8 cellular contexts compared by ENCODE assay signal in genomic region chr11:68843703-68844312, GRCh38. TPM values are rescaled to one million over a fixed set of nuclear protein-coding genes. Genes with fewer than 3 reads are reported as not detected.
DNase-seq lines count a peak whose midpoint lies in the region; ATAC-seq and TF ChIP-seq lines count a peak whose summit lies in the region.

No MANE protein-coding gene starts in this region.

- TF ChIP-seq POLR2A in transverse colon (IDR thresholded peaks at IDR 0.05), result peak; percentile 32

- peak; percentile 90 for DNase-seq in NCI-H526 treated with DMSO at 0.1 percent for 48 hours (lab: John Stamatoyannopoulos, UW)
- DNase-seq in activated CD8-positive, alpha-beta memory T cell treated with anti-CD3 and anti-CD28 coated beads for 24 hours, result peak; percentile 88
- DNase-seq in neural crest cell (ENCODE audit: low read depth, low spot score), result no peak
- DNase-seq in transverse colon, result peak; percentile 95

- H3K27ac ChIP-seq in esophagus (ENCODE audit: low read depth in 2 of 2, low read length in 1 of 2) (peak overlapping the region; percentile 23 to 34), transverse colon (peak overlapping the region; percentile 74 to 99 (median 94))

- 10 to 14% methylated on average over 54 of the region's 54 CpGs for WGBS in esophagus, 2 donors
- 5% methylated on average over 51 of the region's 54 CpGs; no CpG with 5 or more reads in 1 of the 2 donors for WGBS in transverse colon (ENCODE audit: low coverage in 1 of 2), 2 donors

- peaks cover 20% of the 10 kb centered on the region for H3K4me1 Mint-ChIP-seq in neural crest cell

- H3K36me3 ChIP-seq in esophagus (ENCODE audit: control insufficient read depth in 2 of 2, insufficient read depth in 2 of 2, low read length in 1 of 2) (no peaks in the 10 kb centered on the region), transverse colon (no peaks in the 10 kb centered on the region)

- TF ChIP-seq CTCF in GM12873 (IDR thresholded peaks at IDR 0.05; ENCODE audit: insufficient read depth, low read depth, low read length, missing control alignments) (peak; percentile 67), neural crest cell (conservative IDR thresholded peaks at IDR 0.05) (peak; percentile 63), transverse colon (IDR thresholded peaks at IDR 0.05) (peak; percentile 66 to 96 (median 71))

- TF ChIP-seq EP300 in transverse colon (IDR thresholded peaks at IDR 0.05; ENCODE audit: low read depth), result no peak

- peak overlapping the region; percentile 54 for H3K4me3 Mint-ChIP-seq in neural crest cell

- peaks cover 89% of the 10 kb centered on the region for H3K27me3 Mint-ChIP-seq in neural crest cell (ENCODE audit: low read depth)

- no peak overlapping the region for H3K27ac Mint-ChIP-seq in neural crest cell (ENCODE audit: unreplicated experiment)

- no peaks in the 10 kb centered on the region for H3K27me3 ChIP-seq in esophagus (ENCODE audit: control insufficient read depth in 1 of 2, insufficient read depth in 2 of 2, low read length in 2 of 2)
- no peaks in the 10 kb centered on the region for H3K27me3 ChIP-seq in transverse colon

- H3K36me3 Mint-ChIP-seq in neural crest cell (ENCODE audit: low read depth), result no peaks in the 10 kb centered on the region

- peak overlapping the region; percentile 36 to 49 for H3K4me3 ChIP-seq in esophagus (ENCODE audit: low read depth in 1 of 2, low read length in 2 of 2)
- peak overlapping the region; percentile 4 to 91 (median 32) for H3K4me3 ChIP-seq in transverse colon

- in situ Hi-C loops in transverse colon (cut with MboI; ENCODE audit: low pct_ligation_motif_present in 1 of 4, low pct_unique_long_range_greater_than_20kb in 1 of 4, low sequenced_read_pairs in 3 of 4), result no loop called here

- H3K9me3 ChIP-seq in esophagus (ENCODE audit: control insufficient read depth in 2 of 2, insufficient read depth in 1 of 2, low read depth in 1 of 2, low read length in 1 of 2), result no peaks in the 10 kb centered on the region
- H3K9me3 ChIP-seq in transverse colon, result no peaks in the 10 kb centered on the region

- ATAC-seq in HG03039 (IDR thresholded peaks at IDR 0.05; ENCODE audit: unreplicated experiment) (peak; percentile 35), HG03045 (IDR thresholded peaks at IDR 0.05; ENCODE audit: unreplicated experiment) (no peak)

- H3K9me3 Mint-ChIP-seq in neural crest cell, result no peaks in the 10 kb centered on the region

- H3K4me1 ChIP-seq in esophagus (ENCODE audit: control insufficient read depth in 2 of 2, insufficient read depth in 2 of 2, low read length in 1 of 2) (peaks cover 3 to 16% of the 10 kb centered on the region in 2 donors), transverse colon (peaks cover 12 to 44% (median 37%) of the 10 kb centered on the region in 4 donors)

- intact Hi-C loops in transverse colon (cut with DNase I; ENCODE audit: low total_unique reads), result no loop called here

RNA-seq across cellular contexts. Expression of gene CPT1A, which starts 2.1 kb away (rescaled TPM):
- polyA plus RNA-seq in esophagus, result 10 to 100 TPM in 1 of 2 donors, 1 to 10 TPM in 1; 8.4 to 13.8 TPM
- 0.48 and 0.54 TPM in 2 replicates for total RNA-seq in neural crest cell
- 100 to 1,000 TPM in 3 of 4 donors, 10 to 100 TPM in 1; 98.9 to 263 (median 177) TPM for total RNA-seq in transverse colon

RNA-seq across cellular contexts. Expression of gene MRPL21, which starts 59.8 kb away (rescaled TPM):
- polyA plus RNA-seq in esophagus, result 10 to 100 TPM; 63.0 to 77.6 TPM
- 64.4 and 69.0 TPM in 2 replicates for total RNA-seq in neural crest cell
- 100 to 1,000 TPM in 1 of 4 donors, 10 to 100 TPM in 2, 1 to 10 TPM in 1; 9.0 to 121 (median 52.8) TPM for total RNA-seq in transverse colon

RNA-seq across cellular contexts. Expression of gene IGHMBP2, which starts 59.9 kb away (rescaled TPM):
- polyA plus RNA-seq in esophagus, result 10 to 100 TPM; 10.9 to 22.3 TPM
- total RNA-seq in neural crest cell (28.1 and 30.1 TPM in 2 replicates), transverse colon (100 to 1,000 TPM in 2 of 4 donors, 10 to 100 TPM in 2; 25.2 to 195 (median 111) TPM)

Comparison
In these comparisons a context has a peak if more than half of its experiments do, and no peak if none do; other contexts are left out.
1. RNA of gene CPT1A, which starts 2.1 kb away (total RNA-seq): 98.9 to 263 TPM in transverse colon; 0.48 to 0.54 TPM in neural crest cell; every median in the first group is over 10 times any median in the second.
2. Peak in every context shown above with its lines, with median percentiles within 50 percentile points of each other: CTCF ChIP-seq.